17 cellular contexts compared by ENCODE assay signal in the genomic region with DNA sequence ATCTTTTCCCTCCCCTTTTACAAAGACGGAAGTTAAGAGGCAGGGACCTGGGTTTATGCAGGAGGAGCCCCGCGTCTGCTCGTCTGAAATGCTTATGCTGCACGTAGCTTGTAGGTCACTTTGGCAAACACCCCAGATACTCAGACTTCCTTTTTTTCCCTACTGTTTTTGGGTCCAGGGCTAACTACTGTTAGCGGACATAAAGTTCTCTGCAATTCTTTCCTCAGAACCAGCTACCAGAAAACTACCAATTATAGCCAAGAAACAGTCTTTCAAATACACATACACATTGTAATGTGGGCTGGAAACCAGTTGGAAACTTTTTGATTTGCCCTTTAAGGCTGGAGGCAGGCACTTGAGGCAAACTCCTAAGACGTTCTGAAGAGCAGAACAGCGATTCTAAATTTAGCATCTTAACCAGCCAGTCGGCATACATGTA. TPM values are rescaled to one million over a fixed set of nuclear protein-coding genes. Genes with fewer than 3 reads are reported as not detected.
DNase-seq lines count a peak whose midpoint lies in the region; ATAC-seq, FAIRE-seq and TF ChIP-seq lines count a peak whose summit lies in the region.
"Had no signal": no experiment of that assay in that cellular context is flagged by ENCODE, and none has a peak within 500 bp of the region (broad histone marks: within the 10 kb centered on the region; RNA-seq: fewer than 3 reads in every experiment).

No MANE protein-coding gene starts in this region.

- peak in 3 of 4 donors; percentile 38 to 67 (median 62) for TF ChIP-seq EP300 in sigmoid colon (IDR thresholded peaks at IDR 0.05)

- H3K9ac ChIP-seq in kidney (ENCODE audit: low read length in 2 of 2), result no peak overlapping the region
- H3K9ac ChIP-seq: SK-N-SH had no signal

- WGBS in right cardiac atrium, result 2% methylated on average over 9 of the region's 9 CpGs
- WGBS in sigmoid colon, 2 donors, result 31 to 73% methylated on average over 9 of the region's 9 CpGs

- H3K27ac ChIP-seq in ascending aorta (peak overlapping the region; percentile 93 to 96), right cardiac atrium (ENCODE audit: low read length) (no peak overlapping the region), sigmoid colon (peak overlapping the region; percentile 80 to 96 (median 85)), kidney (ENCODE audit: low read depth in 2 of 2, low read length in 2 of 2) (no peak overlapping the region)

- H3K4me1 Mint-ChIP-seq in activated T-helper 1 cell treated with anti-CD3 and anti-CD28 coated beads, Interleukin-12 subunit alpha, Interleukin-12 subunit beta, Interleukin-2, Interleukin-4 antibody, amounts not matched to agents 30 ng/mL and 10 ng/mL and 1 ng/mL, durations not matched to agents 14 hours and 24 hours and 36 hours (ENCODE audit: low read depth), result no peaks in the 10 kb centered on the region
- peaks cover 27% of the 10 kb centered on the region for H3K4me1 Mint-ChIP-seq in nephron progenitor cell

- H3K36me3 ChIP-seq in ascending aorta, result no peaks in the 10 kb centered on the region
- H3K36me3 ChIP-seq in sigmoid colon, result no peaks in the 10 kb centered on the region
- H3K36me3 ChIP-seq in kidney (ENCODE audit: control insufficient read depth in 1 of 2, insufficient read depth in 2 of 2, low read length in 2 of 2), result no peaks in the 10 kb centered on the region

- peak; percentile 72 to 84 for ATAC-seq in right cardiac atrium
- ATAC-seq: activated CD4-positive, CD25-positive, alpha-beta regulatory T cell treated with anti-CD3 and anti-CD28 coated beads, Interleukin-2, amount 50 U/mL, for 24 hours had no signal

- intact Hi-C loops in ascending aorta (cut with DNase I), result loop anchor here (10.0 kb wide), 1 partner anchor 550 kb away; no protein-coding TSS in a partner anchor
- intact Hi-C loops in right cardiac atrium (cut with DNase I), result no loop called here
- intact Hi-C loops in sigmoid colon (cut with DNase I), result loop anchor here (5.0 kb wide), 1 partner anchor 137 kb away; no protein-coding TSS in a partner anchor
- intact Hi-C loops in activated T-helper 1 cell treated with anti-CD3 and anti-CD28 coated beads, Interleukin-12 subunit alpha, Interleukin-12 subunit beta, Interleukin-2, Interleukin-4 antibody, amounts not matched to agents 30 ng/mL and 10 ng/mL and 1 ng/mL, durations not matched to agents 14 hours and 24 hours and 36 hours (cut with micrococcal nuclease), result loop anchor here (5.0 kb wide), 1 partner anchor 1712 kb away; no protein-coding TSS in a partner anchor
- intact Hi-C loops in kidney (cut with DNase I), result no loop called here

- H3K27ac Mint-ChIP-seq in activated T-helper 1 cell treated with anti-CD3 and anti-CD28 coated beads, Interleukin-12 subunit alpha, Interleukin-12 subunit beta, Interleukin-2, Interleukin-4 antibody, amounts not matched to agents 30 ng/mL and 10 ng/mL and 1 ng/mL, durations not matched to agents 14 hours and 24 hours and 36 hours, result no peak overlapping the region
- H3K27ac Mint-ChIP-seq in nephron progenitor cell, result no peak overlapping the region
- H3K27ac Mint-ChIP-seq: activated T-cell treated with anti-CD3 and anti-CD28 coated beads, Interleukin-2, amount 50 U/mL, for 24 hours had no signal

- no peak overlapping the region for H3K4me3 Mint-ChIP-seq in activated T-helper 1 cell treated with anti-CD3 and anti-CD28 coated beads, Interleukin-12 subunit alpha, Interleukin-12 subunit beta, Interleukin-2, Interleukin-4 antibody, amounts not matched to agents 30 ng/mL and 10 ng/mL and 1 ng/mL, durations not matched to agents 14 hours and 24 hours and 36 hours
- no peak overlapping the region for H3K4me3 Mint-ChIP-seq in nephron progenitor cell
- H3K4me3 Mint-ChIP-seq: activated T-cell treated with anti-CD3 and anti-CD28 coated beads, Interleukin-2, amount 50 U/mL, for 24 hours; neural crest cell had no signal

- in situ Hi-C loops in KBM-7 (cut with MboI; ENCODE audit: low pct_unique_long_range_greater_than_20kb, low sequenced_read_pairs), result no loop called here

- no peaks in the 10 kb centered on the region for H3K36me3 Mint-ChIP-seq in activated T-helper 1 cell treated with anti-CD3 and anti-CD28 coated beads, Interleukin-12 subunit alpha, Interleukin-12 subunit beta, Interleukin-2, Interleukin-4 antibody, amounts not matched to agents 30 ng/mL and 10 ng/mL and 1 ng/mL, durations not matched to agents 14 hours and 24 hours and 36 hours (ENCODE audit: low read depth)
- H3K36me3 Mint-ChIP-seq in nephron progenitor cell (ENCODE audit: low read depth), result peaks cover 18% of the 10 kb centered on the region

- H3K4me1 ChIP-seq in ascending aorta (peaks cover 3 to 35% of the 10 kb centered on the region in 2 donors), right cardiac atrium (ENCODE audit: control insufficient read depth, insufficient read depth, low read length) (no peaks in the 10 kb centered on the region), sigmoid colon (peaks cover 0 to 50% (median 39%) of the 10 kb centered on the region in 4 donors), kidney (ENCODE audit: control insufficient read depth in 1 of 2, insufficient read depth in 1 of 2, low read depth in 1 of 2, low read length in 2 of 2) (no peaks in the 10 kb centered on the region)

- H3K27me3 ChIP-seq in ascending aorta, result no peaks in the 10 kb centered on the region
- H3K27me3 ChIP-seq in right cardiac atrium (ENCODE audit: control insufficient read depth, insufficient read depth), result no peaks in the 10 kb centered on the region
- H3K27me3 ChIP-seq in sigmoid colon, result no peaks in the 10 kb centered on the region

- no peak for FAIRE-seq in kidney (lab: Jason Lieb, UNC)
- FAIRE-seq: HTR-8/SVneo, islet of Langerhans had no signal

- H3K9me3 ChIP-seq in ascending aorta (no peaks in the 10 kb centered on the region), right cardiac atrium (ENCODE audit: control insufficient read depth, low read length) (no peaks in the 10 kb centered on the region), sigmoid colon (peaks cover 0 to 3% (median 0%) of the 10 kb centered on the region in 4 donors), kidney (ENCODE audit: control insufficient read depth in 1 of 2, low read length in 2 of 2) (no peaks in the 10 kb centered on the region)
- H3K9me3 ChIP-seq: SK-N-SH had no signal

- TF ChIP-seq CTCF in ascending aorta (IDR thresholded peaks at IDR 0.05) (no peak), sigmoid colon (IDR thresholded peaks at IDR 0.05) (no peak), kidney (IDR thresholded peaks at IDR 0.05; ENCODE audit: borderline replicate concordance, extremely low read depth, insufficient read depth) (no peak), nephron progenitor cell (IDR thresholded peaks at IDR 0.05) (no peak)

- DNase-seq in KBM-7, result peak; percentile 53
- peak in 1 of 2 donors; percentile 80 for DNase-seq in ascending aorta (ENCODE audit: low spot score in 2 of 2)
- DNase-seq in right cardiac atrium, result peak in 2 of 3 donors; percentile 63 to 68
- DNase-seq in sigmoid colon, result peak; percentile 85
- DNase-seq in activated CD4-positive, alpha-beta T cell treated with anti-CD3 and anti-CD28 coated beads, Interleukin-2, amount 50 U/mL, for 4 hours, result no peak
- DNase-seq in activated T-helper 1 cell treated with anti-CD3 and anti-CD28 coated beads, Interleukin-12 subunit alpha, Interleukin-12 subunit beta, Interleukin-2, Interleukin-4 antibody, amounts not matched to agents 30 ng/mL and 10 ng/mL and 1 ng/mL, durations not matched to agents 14 hours and 24 hours and 36 hours (ENCODE audit: low spot score), result no peak
- no peak for DNase-seq in kidney
- DNase-seq in nephron progenitor cell, result no peak
- DNase-seq: activated T-cell treated with anti-CD3 and anti-CD28 coated beads, Interleukin-2, amount 50 U/mL, for 24 hours; foreskin melanocyte; NCI-H1092; NCI-H2171; SK-N-SH had no signal

- H3K4me3 ChIP-seq in ascending aorta (peak overlapping the region; percentile 23 to 58), right cardiac atrium (ENCODE audit: low read length) (peak overlapping the region; percentile 13), sigmoid colon (peak overlapping the region in 3 of 4 donors; percentile 22 to 32 (median 32)), kidney (ENCODE audit: low read length in 2 of 2) (no peak overlapping the region)

- no peaks in the 10 kb centered on the region for H3K9me3 Mint-ChIP-seq in activated T-helper 1 cell treated with anti-CD3 and anti-CD28 coated beads, Interleukin-12 subunit alpha, Interleukin-12 subunit beta, Interleukin-2, Interleukin-4 antibody, amounts not matched to agents 30 ng/mL and 10 ng/mL and 1 ng/mL, durations not matched to agents 14 hours and 24 hours and 36 hours
- H3K9me3 Mint-ChIP-seq in nephron progenitor cell, result peaks cover 15% of the 10 kb centered on the region
- H3K9me3 Mint-ChIP-seq: activated T-cell treated with anti-CD3 and anti-CD28 coated beads, Interleukin-2, amount 50 U/mL, for 24 hours had no signal

- TF ChIP-seq POLR2A in sigmoid colon (IDR thresholded peaks at IDR 0.05), result no peak

- H3K27me3 Mint-ChIP-seq in activated T-helper 1 cell treated with anti-CD3 and anti-CD28 coated beads, Interleukin-12 subunit alpha, Interleukin-12 subunit beta, Interleukin-2, Interleukin-4 antibody, amounts not matched to agents 30 ng/mL and 10 ng/mL and 1 ng/mL, durations not matched to agents 14 hours and 24 hours and 36 hours (ENCODE audit: insufficient read depth), result peaks cover 23% of the 10 kb centered on the region
- peaks cover 3% of the 10 kb centered on the region for H3K27me3 Mint-ChIP-seq in nephron progenitor cell (ENCODE audit: low read depth, poor library complexity)

RNA-seq across cellular contexts. Expression of gene EFNB2, which starts 50.7 kb away (rescaled TPM):
- total RNA-seq in ascending aorta (38.0 TPM), right cardiac atrium (10 to 100 TPM in 3 of 4 donors, 1 to 10 TPM in 1; 9.6 to 19.4 (median 14.6) TPM), sigmoid colon (10 to 100 TPM in 3 of 4 donors, 1 to 10 TPM in 1; 7.2 to 15.0 (median 11.6) TPM), kidney (32.8 TPM)
- polyA plus RNA-seq in right cardiac atrium (10.7 TPM), sigmoid colon (10 to 100 TPM in 2 of 3 donors, 1 to 10 TPM in 1; 9.6 to 36.1 (median 13.4) TPM), kidney (ENCODE audit: insufficient read depth, low read depth, low replicate concordance) (12.7 TPM)
- total RNA-seq in activated T-helper 1 cell treated with anti-CD3 and anti-CD28 coated beads, Interleukin-12 subunit alpha, Interleukin-12 subunit beta, Interleukin-2, Interleukin-4 antibody, amounts not matched to agents 30 ng/mL and 10 ng/mL and 1 ng/mL, durations not matched to agents 14 hours and 24 hours and 36 hours, result 0.44 and 0.51 TPM in 2 replicates

Comparison
In these comparisons a context has a peak if more than half of its experiments do, and no peak if none do; other contexts are left out.
1. DNase-seq: peak in KBM-7 (single experiment), right cardiac atrium (2 of 3) and sigmoid colon (single experiment); none in activated CD4-positive, alpha-beta T cell treated with anti-CD3 and anti-CD28 coated beads, Interleukin-2, amount 50 U/mL, for 4 hours (0 of 2), activated T-helper 1 cell treated with anti-CD3 and anti-CD28 coated beads, Interleukin-12 subunit alpha, Interleukin-12 subunit beta, Interleukin-2, Interleukin-4 antibody, amounts not matched to agents 30 ng/mL and 10 ng/mL and 1 ng/mL, durations not matched to agents 14 hours and 24 hours and 36 hours (single experiment), kidney (single experiment) and nephron progenitor cell (single experiment).
2. H3K27ac ChIP-seq: peak in ascending aorta (2 of 2) and sigmoid colon (4 of 4); none in right cardiac atrium (single experiment) and kidney (0 of 2).
3. H3K4me3 ChIP-seq: peak in ascending aorta (2 of 2), right cardiac atrium (single experiment) and sigmoid colon (3 of 4); none in kidney (0 of 2).
4. intact Hi-C loops: an anchor here in ascending aorta (10.0 kb wide), sigmoid colon (5.0 kb wide) and activated T-helper 1 cell treated with anti-CD3 and anti-CD28 coated beads, Interleukin-12 subunit alpha, Interleukin-12 subunit beta, Interleukin-2, Interleukin-4 antibody, amounts not matched to agents 30 ng/mL and 10 ng/mL and 1 ng/mL, durations not matched to agents 14 hours and 24 hours and 36 hours (5.0 kb wide); none called in right cardiac atrium and kidney.